In the genomic region with DNA sequence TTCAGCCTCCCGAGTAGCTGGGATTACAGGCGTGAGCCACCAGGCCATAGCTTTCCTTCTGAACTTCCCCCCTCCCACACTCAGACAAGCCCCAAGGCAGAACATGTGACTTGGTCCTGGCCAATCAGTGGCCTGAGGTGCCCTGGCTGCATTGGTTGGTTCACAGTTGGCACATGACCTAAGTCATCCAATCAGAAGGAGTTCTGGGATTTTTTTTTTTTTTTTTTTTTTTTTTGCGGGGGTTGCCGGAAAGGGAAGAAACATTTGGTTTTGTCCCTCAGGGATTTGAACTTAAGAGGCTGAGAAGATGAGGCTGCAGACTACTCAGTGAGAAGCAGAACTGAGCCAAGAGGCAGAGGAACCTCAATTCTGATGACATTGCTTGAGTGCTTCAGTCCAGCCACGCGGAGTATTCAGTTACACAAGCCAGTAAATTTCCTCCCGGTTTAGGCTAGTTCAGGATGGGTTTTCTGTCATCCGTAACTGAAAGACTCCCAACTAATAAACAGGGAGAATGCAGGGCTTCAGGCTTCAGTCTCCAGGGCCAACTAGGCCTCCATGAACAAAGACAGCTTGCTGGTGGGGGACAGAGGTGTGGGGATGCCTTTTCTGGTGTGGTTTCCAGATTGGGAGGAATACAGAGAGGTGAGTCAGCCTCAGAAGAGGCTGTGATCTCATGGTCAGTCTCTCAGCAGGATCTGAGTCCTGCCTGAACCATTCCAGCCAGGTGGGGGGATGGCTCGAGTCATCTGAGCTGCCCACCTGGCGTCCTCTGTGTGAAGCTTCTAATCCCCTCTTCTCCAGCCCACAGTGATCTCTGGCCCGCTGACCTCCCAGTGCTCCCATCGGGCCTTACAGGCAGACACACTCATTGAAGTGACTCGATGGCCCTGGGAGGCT, we compare ENCODE assay signal across 8 cellular contexts. TPM values are rescaled to one million over a fixed set of nuclear protein-coding genes. Genes with fewer than 3 reads are reported as not detected.
DNase-seq lines count a peak whose midpoint lies in the region; ATAC-seq and TF ChIP-seq lines count a peak whose summit lies in the region.

No MANE protein-coding gene starts in this region.

- intact Hi-C loops in PC-9 (cut with micrococcal nuclease; ENCODE audit: unreplicated experiment), result loop anchor here (5.0 to 10.0 kb wide), 2 partner anchors 65 to 253 kb away; partner anchors contain the start of genes NCL and PDE6D

- H2AFZ ChIP-seq in PC-9, result peak overlapping the region; percentile 74

- H3K4me2 ChIP-seq in PC-9, result peak overlapping the region; percentile 49; the same call in 1 of the 2 replicates

- no peak for TF ChIP-seq CTCF in PC-9 (conservative IDR thresholded peaks at IDR 0.05)

- peaks cover 16% of the 10 kb centered on the region for H3K4me1 ChIP-seq in PC-9 (replicated peaks; ENCODE audit: insufficient read depth)

- H3K27ac ChIP-seq in PC-9, result peak overlapping the region; percentile 17; the same call in 1 of the 2 replicates

- peak; percentile 66 to 81 for DNase-seq in NCI-H524 (lab: John Stamatoyannopoulos, UW)
- no peak for DNase-seq in NCI-H524 treated with DMSO at 0.1 percent for 48 hours (lab: John Stamatoyannopoulos, UW)
- peak; percentile 37 to 44 for DNase-seq in PC-9
- peak; percentile 94 for DNase-seq in germinal center (ENCODE audit: low spot score)
- peak; percentile 41 for DNase-seq in ureter (ENCODE audit: low spot score)
- DNase-seq in mucosa of gallbladder (ENCODE audit: low spot score), result no peak
- DNase-seq in COLO829 (ENCODE audit: low spot score), result no peak

- H4K20me1 ChIP-seq in PC-9 (ENCODE audit: insufficient read depth), result peaks cover 13% of the 10 kb centered on the region

- peaks cover 7% of the 10 kb centered on the region for H3K79me2 ChIP-seq in PC-9 (ENCODE audit: low read depth)

- H3K36me3 ChIP-seq in PC-9 (ENCODE audit: low read depth), result peaks cover 4% of the 10 kb centered on the region

- CTCF ChIA-PET in PC-9 (lab: Charles Lee), result interaction anchor here (0.6 to 1.2 kb wide), 4 partner anchors 39 to 156 kb away, joined by 3 to 8 read pairs (median 4); no protein-coding TSS in a partner anchor

- no TSS peak for BruUV-seq in PC-9 (replicated peaks; lab: Mats Ljungman, UMichigan)

- H3K9me3 ChIP-seq in PC-9 (ENCODE audit: insufficient read depth, low read depth), result no peaks in the 10 kb centered on the region

- H3K4me3 ChIP-seq in PC-9, result no peak overlapping the region

- POLR2A ChIA-PET in PC-9 (lab: Charles Lee; ENCODE audit: unreplicated experiment), result interaction anchor here (0.5 kb wide), 1 partner anchor 40 kb away, joined by 4 read pairs; no protein-coding TSS in a partner anchor

- H3F3A ChIP-seq in PC-9 (ENCODE audit: insufficient read depth, low read depth), result peaks cover 34% of the 10 kb centered on the region

- peak; percentile 33 for ATAC-seq in HG02571 (IDR thresholded peaks at IDR 0.05; ENCODE audit: unreplicated experiment)

- no peaks in the 10 kb centered on the region for H3K9me2 ChIP-seq in PC-9 (ENCODE audit: insufficient read depth)

- no peaks in the 10 kb centered on the region for H3K27me3 ChIP-seq in PC-9 (ENCODE audit: insufficient read depth, low read depth)

RNA-seq across cellular contexts. Expression of gene PTMA, which starts 9.2 kb away (rescaled TPM):
- total RNA-seq in PC-9 (2021) (1,200 and 1,260 TPM in 2 replicates), ureter (1,016 TPM), mucosa of gallbladder (763 TPM)

Comparison
In these comparisons a context has a peak if more than half of its experiments do, and no peak if none do; other contexts are left out.
1. DNase-seq: peak in NCI-H524 (2 of 2), PC-9 (2 of 2), germinal center (single experiment) and ureter (single experiment); none in NCI-H524 treated with DMSO at 0.1 percent for 48 hours (single experiment), mucosa of gallbladder (single experiment) and COLO829 (single experiment).